In the genomic region with DNA sequence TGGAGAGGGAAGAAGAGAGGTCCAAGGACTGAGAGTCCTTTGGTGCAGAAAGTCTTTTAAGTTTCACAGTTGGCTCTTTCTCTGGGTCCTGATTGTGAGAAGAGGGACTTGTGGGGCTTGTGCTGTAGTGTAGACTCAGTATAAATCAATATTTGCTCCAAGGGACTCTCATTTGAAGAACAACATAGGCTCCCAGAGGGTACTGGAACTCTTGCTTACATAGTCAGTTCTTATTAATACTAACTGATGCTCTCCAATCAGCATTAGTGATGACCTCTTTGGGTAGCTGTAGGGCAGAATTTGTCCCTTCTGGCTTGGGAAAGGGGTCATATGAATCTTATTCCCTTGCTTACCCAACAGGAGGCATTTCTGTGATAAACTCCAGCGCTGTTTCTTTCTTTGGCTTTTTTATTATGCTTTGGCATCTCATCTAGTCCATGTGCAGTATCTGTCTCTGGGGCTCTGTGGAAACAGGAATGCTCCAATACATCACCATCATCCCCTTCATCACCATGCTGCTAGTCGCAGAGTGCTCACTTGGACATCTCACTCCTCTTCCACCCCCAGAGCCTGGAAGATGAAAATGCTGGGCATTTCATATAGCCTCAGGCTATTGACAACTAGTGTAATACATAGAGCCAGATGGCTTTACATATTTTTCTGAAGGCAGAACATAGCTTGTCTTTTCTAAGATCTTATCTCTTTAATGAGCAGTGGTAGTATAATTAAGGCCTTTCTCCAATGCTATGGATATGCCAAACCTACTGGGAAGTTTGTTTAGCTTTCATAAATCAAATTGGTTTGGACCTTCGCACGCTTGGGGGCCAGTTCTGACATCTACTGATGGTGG, we compare ENCODE assay signal across 10 cellular contexts.
"Had no signal": no experiment of that assay in that cellular context is flagged by ENCODE, and none has a peak within 500 bp of the region (broad histone marks: within the 10 kb centered on the region; RNA-seq: fewer than 3 reads in every experiment).

No MANE protein-coding gene starts in this region.

- H3K36me3 ChIP-seq: ascending aorta, thyroid gland, vagina had no signal

- H3K4me1 ChIP-seq: ascending aorta had no signal

- H3K9me3 ChIP-seq: ascending aorta, thyroid gland, vagina had no signal

- H3K27ac ChIP-seq: ascending aorta, thyroid gland, vagina, VCaP had no signal

- H3K4me3 ChIP-seq: ascending aorta, dorsolateral prefrontal cortex, thyroid gland, vagina had no signal

- DNase-seq: activated CD4-positive, alpha-beta memory T cell treated with anti-CD3 and anti-CD28 coated beads, Interleukin-2, amount 10 ng/mL, durations not matched to agents 7 days and 5 days; activated CD8-positive, alpha-beta memory T cell treated with anti-CD3 and anti-CD28 coated beads, Interleukin-2, amount 50 U/mL, for 48 hours; dorsolateral prefrontal cortex; glutamatergic neuron; immature natural killer cell; stimulated activated CD4-positive, alpha-beta T cell treated with anti-CD3 and anti-CD28 coated beads, Interleukin-4, amount 100 ng/mL, for 4 hours; thyroid gland had no signal

- H3K27me3 ChIP-seq: ascending aorta, thyroid gland, vagina had no signal
